Comparison of ENCODE assay signal across 8 cellular contexts in the genomic region with DNA sequence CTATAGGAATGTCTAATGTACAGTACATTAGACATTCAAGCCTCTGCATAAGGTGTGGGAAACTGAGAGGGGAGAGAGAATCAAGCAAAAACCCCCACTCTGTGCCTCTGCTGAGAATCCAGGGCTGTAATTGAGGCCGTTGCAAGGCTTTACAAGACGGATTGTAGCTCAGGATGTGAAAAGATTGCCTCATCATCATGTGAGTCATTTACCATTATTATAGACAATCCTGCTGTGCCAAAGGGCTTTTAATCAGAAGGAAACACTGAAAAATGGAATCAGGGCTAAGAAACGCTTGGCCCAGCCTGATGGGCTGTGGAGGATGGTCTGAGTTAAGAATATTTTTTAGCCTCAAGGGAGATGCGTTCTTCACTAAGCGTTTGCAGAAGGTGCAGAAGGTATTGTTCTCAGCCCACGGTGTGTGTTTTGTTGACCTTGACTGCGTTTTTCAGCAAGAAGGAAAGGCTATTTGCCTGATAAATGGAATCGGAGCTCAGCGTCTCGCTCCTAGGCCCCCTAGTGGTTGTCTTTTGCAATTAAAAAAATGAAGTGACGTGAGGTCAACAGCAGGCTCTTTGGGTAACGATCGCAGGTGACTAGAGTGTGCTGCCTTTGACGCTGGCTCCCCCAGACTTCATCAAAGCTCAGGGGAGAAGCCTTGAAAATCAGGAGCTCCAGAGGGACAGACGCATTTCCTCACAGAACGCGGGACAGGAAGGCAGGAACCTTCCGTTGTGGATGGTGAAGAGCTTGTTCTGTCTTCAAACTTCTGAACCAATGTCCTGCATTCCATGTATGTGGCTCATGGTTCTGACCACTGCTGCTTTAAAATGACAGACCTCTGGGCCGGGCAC. TPM values are rescaled to one million over a fixed set of nuclear protein-coding genes. Genes with fewer than 3 reads are reported as not detected.
DNase-seq lines count a peak whose midpoint lies in the region; ATAC-seq, FAIRE-seq and TF ChIP-seq lines count a peak whose summit lies in the region.

No MANE protein-coding gene starts in this region.

- no peak overlapping the region for H3K9ac ChIP-seq in HepG2 (ENCODE audit: insufficient read depth, low read depth, low read length)

- 0 out of 5 replicates have a peak, but pooled peaks cover 0 to 1% of the 10 kb centered on the region in 2 experiments for H3K27me3 ChIP-seq in HepG2 (ENCODE audit: control insufficient read depth in 1 of 2, insufficient read depth in 2 of 2, low read length in 2 of 2)

- 0 out of 2 replicates have a peak, but pooled peaks have one; percentile 12 for TF ChIP-seq RAD21 in HepG2 (CRISPR knock-in tag; IDR thresholded peaks at IDR 0.05)

- intact Hi-C loops in HepG2 (cut with micrococcal nuclease; ENCODE audit: unreplicated experiment): no loop called here

- CTCF ChIA-PET in HepG2 (lab: Yijun Ruan, JAX; ENCODE audit: low intra/inter-chr PET ratio, low total read pairs): interaction anchor here (1.2 to 1.9 kb wide), 2 partner anchors 167 to 168 kb away, joined by 3 to 7 read pairs; no protein-coding TSS in a partner anchor

- ATAC-seq in HG02973 (IDR thresholded peaks at IDR 0.05; ENCODE audit: unreplicated experiment): peak; percentile 55
- ATAC-seq in HepG2: peak; percentile 92

- no peak for DNase-seq in GM12891 (ENCODE audit: insufficient read length, low spot score)
- no peak for DNase-seq in chondrocyte (ENCODE audit: low spot score)
- peak; percentile 47 for DNase-seq in HepG2 (ENCODE audit: low spot score)
- DNase-seq in stimulated activated CD4-positive, alpha-beta T cell treated with anti-CD3 and anti-CD28 coated beads, TNF-alpha, amount 100 ng/mL, for 24 hours (ENCODE audit: low read depth in 3 of 3): peak in 2 of 3 experiments; percentile 37 to 50
- no peak for DNase-seq in NCI-H748 treated with DMSO at 0.1 percent for 48 hours (lab: John Stamatoyannopoulos, UW)
- no peak for DNase-seq in T1000 (lab: John Stamatoyannopoulos, UW)

- FAIRE-seq in GM12891 (lab: Jason Lieb, UNC) (peak; percentile 89), HepG2 (lab: Jason Lieb, UNC) (peak; percentile 87)

- TF ChIP-seq CTCF in chondrocyte (IDR thresholded peaks at IDR 0.05) (peak; percentile 98), HepG2 (CRISPR knock-in tag; IDR thresholded peaks at IDR 0.05) (peak; percentile 80)

- H3K36me3 ChIP-seq in HepG2 (replicated peaks in 1 of 2; ENCODE audit: control insufficient read depth in 1 of 2, insufficient read depth in 2 of 2, low read length in 2 of 2): no peaks in the 10 kb centered on the region

- H4K20me1 ChIP-seq in HepG2 (ENCODE audit: insufficient read depth, low read length): no peaks in the 10 kb centered on the region

- no peaks in the 10 kb centered on the region for H3K79me2 ChIP-seq in HepG2 (ENCODE audit: insufficient read depth, low read length)

- TF ChIP-seq EP300 in HepG2 (IDR thresholded peaks at IDR 0.05; ENCODE audit: low read depth in 2 of 2, low read length in 2 of 2): no peak
- TF ChIP-seq EP300 in HepG2 (CRISPR knock-in tag; IDR thresholded peaks at IDR 0.05; ENCODE audit: borderline replicate concordance): no peak

- no peak for TF ChIP-seq POLR2A in GM12891 (IDR thresholded peaks at IDR 0.05; ENCODE audit: low read depth, low read length)
- TF ChIP-seq POLR2A in HepG2 (IDR thresholded peaks at IDR 0.05; ENCODE audit: insufficient read depth in 1 of 2, low read depth in 2 of 2, low read length in 2 of 2): no peak

- no TSS peak for BruUV-seq in HepG2 (replicated peaks; lab: Mats Ljungman, UMichigan)

- in situ Hi-C loops in HepG2 (cut with HindIII; ENCODE audit: extremely low pct_ligation_motif_present, low pct_unique_long_range_greater_than_20kb): loop anchor here (10.0 kb wide), 1 partner anchor 262 kb away; the partner anchor contains the start of gene N4BP2

- H3K9me3 Mint-ChIP-seq in T-helper 1 cell treated with Interleukin-12 subunit alpha and Interleukin-12 subunit beta and Interleukin-4 antibody, amounts not matched to agents 30 μg/mL and 1 μg/mL, for 36 hours: no peaks in the 10 kb centered on the region
- H3K9me3 Mint-ChIP-seq in chondrocyte (ENCODE audit: low read depth): no peaks in the 10 kb centered on the region

- H3K4me1 Mint-ChIP-seq in T-helper 1 cell treated with Interleukin-12 subunit alpha and Interleukin-12 subunit beta and Interleukin-4 antibody, amounts not matched to agents 30 μg/mL and 1 μg/mL, for 36 hours (ENCODE audit: low read depth): peaks cover 41% of the 10 kb centered on the region
- peaks cover 38% of the 10 kb centered on the region for H3K4me1 Mint-ChIP-seq in chondrocyte (ENCODE audit: low read depth)

- H3K27ac Mint-ChIP-seq in T-helper 1 cell treated with Interleukin-12 subunit alpha and Interleukin-12 subunit beta and Interleukin-4 antibody, amounts not matched to agents 30 μg/mL and 1 μg/mL, for 36 hours: peak overlapping the region; percentile 98
- peak overlapping the region; percentile 99 for H3K27ac Mint-ChIP-seq in chondrocyte (ENCODE audit: unreplicated experiment)

- peak overlapping the region in 1 of 3 experiments; percentile 37; a peak in 2 of 6 replicates for H3K4me3 ChIP-seq in HepG2 (replicated peaks in 1 of 3; ENCODE audit: insufficient read depth in 1 of 3, low read depth in 2 of 3, low read length in 3 of 3)

- peak overlapping the region; percentile 84 for H3K4me3 Mint-ChIP-seq in T-helper 1 cell treated with Interleukin-12 subunit alpha and Interleukin-12 subunit beta and Interleukin-4 antibody, amounts not matched to agents 30 μg/mL and 1 μg/mL, for 36 hours
- H3K4me3 Mint-ChIP-seq in chondrocyte (ENCODE audit: unreplicated experiment): peak overlapping the region; percentile 70

- H3K4me2 ChIP-seq in HepG2 (ENCODE audit: low read depth, low read length): peak overlapping the region; percentile 83

- peaks cover 15% of the 10 kb centered on the region for H3K4me1 ChIP-seq in HepG2 (ENCODE audit: insufficient read depth, low read length)

- POLR2A ChIA-PET in HepG2 (lab: Yijun Ruan, JAX): interaction anchor here (0.8 kb wide), 1 partner anchor 11 kb away, joined by 3 read pairs; no protein-coding TSS in a partner anchor

- peak overlapping the region; percentile 95 for H2AFZ ChIP-seq in HepG2 (ENCODE audit: low read length)

- H3K27me3 Mint-ChIP-seq in T-helper 1 cell treated with Interleukin-12 subunit alpha and Interleukin-12 subunit beta and Interleukin-4 antibody, amounts not matched to agents 30 μg/mL and 1 μg/mL, for 36 hours (ENCODE audit: low read depth): no peaks in the 10 kb centered on the region
- H3K27me3 Mint-ChIP-seq in chondrocyte (ENCODE audit: low read depth): no peaks in the 10 kb centered on the region

- no peaks in the 10 kb centered on the region for H3K36me3 Mint-ChIP-seq in T-helper 1 cell treated with Interleukin-12 subunit alpha and Interleukin-12 subunit beta and Interleukin-4 antibody, amounts not matched to agents 30 μg/mL and 1 μg/mL, for 36 hours (ENCODE audit: low read depth)
- no peaks in the 10 kb centered on the region for H3K36me3 Mint-ChIP-seq in chondrocyte (ENCODE audit: low read depth)

- H3K27ac ChIP-seq in HepG2 (ENCODE audit: extremely low read length, insufficient read depth, low read length): no peak overlapping the region

- WGBS in HepG2 (ENCODE audit: low lambda C conversion rate): 4% methylated on average over 14 of the region's 19 CpGs

- no peaks in the 10 kb centered on the region for H3K9me3 ChIP-seq in HepG2 (ENCODE audit: low read length)

TF ChIP-seq in GM12891, 5 proteins besides CTCF, POLR2A, EP300 and RAD21:
- TF ChIP-seq POLR2AphosphoS5 (IDR thresholded peaks at IDR 0.05; ENCODE audit: low read depth, low read length) (no peak; the same call in 1 of the 2 replicates), TAF1 (IDR thresholded peaks at IDR 0.05; ENCODE audit: low read depth, low read length) (no peak), POU2F2 (IDR thresholded peaks at IDR 0.05; ENCODE audit: low read depth, low read length) (no peak; the same call in 1 of the 2 replicates), PAX5 (IDR thresholded peaks at IDR 0.05; ENCODE audit: insufficient read depth, low read length, severe bottlenecking) (no peak), SPI1 (IDR thresholded peaks at IDR 0.05; ENCODE audit: low read depth, low read length) (no peak)

TF ChIP-seq in HepG2, 621 proteins besides CTCF, POLR2A, EP300 and RAD21 (continues in another document):
- TF ChIP-seq SNAI1 (CRISPR knock-in tag; IDR thresholded peaks at IDR 0.05; ENCODE audit: borderline replicate concordance) (no peak), ZNF562 (CRISPR knock-in tag; IDR thresholded peaks at IDR 0.05; ENCODE audit: borderline replicate concordance) (no peak), ZMAT3 (CRISPR knock-in tag; conservative IDR thresholded peaks at IDR 0.05) (no peak), ZNF883 (CRISPR knock-in tag; IDR thresholded peaks at IDR 0.05; ENCODE audit: not compliant biosample characterization) (no peak), KDM5A (IDR thresholded peaks at IDR 0.05; ENCODE audit: borderline replicate concordance, low read length) (no peak), FOXM1 (CRISPR knock-in tag; IDR thresholded peaks at IDR 0.05) (no peak)

RNA-seq across cellular contexts. Expression of gene CHRNA9, which starts 18.1 kb away (rescaled TPM):
- 0.04 TPM for polyA plus RNA-seq in GM12891 (2012; ENCODE audit: low read depth, missing spikeins)
- total RNA-seq in chondrocyte (0.36 TPM in 1 of 3 replicates, not detected in the others), HepG2 (2016; rRNA removed; fragmentation: Illumina TruSeq; extraction: Trizol) (not detected in 2 replicates)
- total RNA-seq in HepG2 (2016; cell fraction: cytosol; rRNA removed; fragmentation: Illumina TruSeq; extraction: Trizol; ENCODE audit: low read depth): not detected in 2 replicates
- not detected in 2 replicates for total RNA-seq in HepG2 (2016; cell fraction: insoluble cytoplasmic fraction; rRNA removed; fragmentation: Illumina TruSeq; extraction: Trizol)
- total RNA-seq in HepG2 (2016; cell fraction: membrane; rRNA removed; fragmentation: Illumina TruSeq; extraction: Trizol): not detected in 2 replicates
- total RNA-seq in HepG2 (2016; cell fraction: nucleus; rRNA removed; fragmentation: Illumina TruSeq; extraction: Trizol): not detected in 2 replicates
- not detected in 2 replicates for polyA plus RNA-seq in HepG2 (2011; rRNA removed)
- polyA plus RNA-seq in HepG2 (2011; cell fraction: cytosol; rRNA removed): not detected in 2 replicates
- polyA plus RNA-seq in HepG2 (2011; cell fraction: nucleus; rRNA removed): not detected in 2 replicates
- not detected in 2 replicates for polyA plus RNA-seq in HepG2 (2012)
- not detected in 2 replicates for polyA plus RNA-seq in HepG2 (2016; cell fraction: cytosol; fragmentation: Illumina TruSeq; extraction: Trizol; ENCODE audit: low read depth)
- polyA plus RNA-seq in HepG2 (2016; cell fraction: insoluble cytoplasmic fraction; fragmentation: Illumina TruSeq; extraction: Trizol; ENCODE audit: low read depth): not detected in 2 replicates
- polyA plus RNA-seq in HepG2 (2016; cell fraction: membrane; fragmentation: Illumina TruSeq; extraction: Trizol; ENCODE audit: low read depth): not detected in 2 replicates
- not detected in 2 replicates for polyA plus RNA-seq in HepG2 (2016; cell fraction: nucleus; fragmentation: Illumina TruSeq; extraction: Trizol; ENCODE audit: insufficient read depth, low read depth)
- 81.4 TPM in 1 of 2 replicates, not detected in the other for polyA minus RNA-seq in HepG2 (2011; rRNA and poly(A)+ RNA removed; ENCODE audit: low replicate concordance)
- 0.35 TPM in 1 of 2 replicates, not detected in the other for polyA minus RNA-seq in HepG2 (2011; cell fraction: cytosol; rRNA and poly(A)+ RNA removed)
- not detected in 2 replicates for polyA minus RNA-seq in HepG2 (2011; cell fraction: nucleus; rRNA and poly(A)+ RNA removed)

Comparison
In these comparisons a context has a peak if more than half of its experiments do, and no peak if none do; other contexts are left out.
1. DNase-seq: peak in HepG2 (single experiment) and stimulated activated CD4-positive, alpha-beta T cell treated with anti-CD3 and anti-CD28 coated beads, TNF-alpha, amount 100 ng/mL, for 24 hours (2 of 3); none in GM12891 (single experiment), chondrocyte (single experiment), NCI-H748 treated with DMSO at 0.1 percent for 48 hours (single experiment) and T1000 (single experiment).